13 cellular contexts compared by ENCODE assay signal in the genomic region with DNA sequence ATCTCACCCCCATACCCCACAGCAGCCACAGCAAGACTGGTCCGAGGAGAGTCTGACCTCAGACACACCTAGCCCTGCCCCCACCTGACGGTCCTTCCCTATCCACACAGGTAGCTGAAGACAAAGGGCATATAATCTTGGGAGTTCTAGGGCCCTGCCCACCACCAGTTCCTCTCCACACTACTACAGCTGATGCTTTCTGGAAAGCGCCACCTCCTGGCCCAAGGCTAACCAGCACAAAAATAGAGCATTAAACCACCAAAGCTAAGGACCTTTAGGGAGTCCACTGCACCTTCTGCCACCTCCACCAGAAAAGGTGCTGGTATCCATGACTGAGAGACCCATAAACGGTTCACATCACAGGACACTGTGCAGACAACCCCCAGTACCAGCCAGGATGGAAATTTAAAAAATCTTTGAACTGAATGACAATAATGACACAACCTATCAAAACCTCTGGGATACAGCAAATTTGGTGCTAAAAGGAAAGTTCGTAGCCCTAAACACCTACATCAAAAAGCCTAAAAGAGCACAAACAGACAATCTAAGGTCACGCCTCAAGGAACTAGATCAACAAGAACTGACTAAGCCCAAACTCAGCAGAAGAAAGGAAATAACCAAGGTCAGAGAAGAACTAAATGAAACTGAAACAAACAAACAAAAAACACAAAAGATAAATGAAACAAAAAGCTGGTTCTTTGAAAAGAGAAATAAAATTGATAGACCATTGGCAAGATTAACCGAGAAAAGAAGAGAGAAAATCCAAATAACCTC.
DNase-seq lines count a peak whose midpoint lies in the region; ATAC-seq and TF ChIP-seq lines count a peak whose summit lies in the region.
"Had no signal": no experiment of that assay in that cellular context is flagged by ENCODE, and none has a peak within 500 bp of the region (broad histone marks: within the 10 kb centered on the region; RNA-seq: fewer than 3 reads in every experiment).

No MANE protein-coding gene starts in this region.

- H3K36me3 Mint-ChIP-seq in activated T-cell treated with anti-CD3 and anti-CD28 coated beads, Interleukin-2, amount 50 U/mL, for 24 hours (ENCODE audit: low read depth) = no peaks in the 10 kb centered on the region
- H3K36me3 Mint-ChIP-seq: brain, mesothelial cell of epicardium had no signal

- no peaks in the 10 kb centered on the region for H3K4me1 ChIP-seq in foreskin keratinocyte

- peaks cover 30% of the 10 kb centered on the region for H3K4me1 Mint-ChIP-seq in activated T-cell treated with anti-CD3 and anti-CD28 coated beads, Interleukin-2, amount 50 U/mL, for 24 hours (ENCODE audit: low read depth)
- H3K4me1 Mint-ChIP-seq: brain, mesothelial cell of epicardium had no signal

- H3K27me3 ChIP-seq in foreskin keratinocyte = peaks cover 54% of the 10 kb centered on the region

- H3K27ac ChIP-seq in foreskin keratinocyte = no peak overlapping the region

- no peaks in the 10 kb centered on the region for H3K9me3 Mint-ChIP-seq in activated T-cell treated with anti-CD3 and anti-CD28 coated beads, Interleukin-2, amount 50 U/mL, for 24 hours

- DNase-seq in DMS 273 (lab: John Stamatoyannopoulos, UW; ENCODE audit: unreplicated experiment) (peak; percentile 13), DMS 273 treated with DMSO at 0.1 percent for 48 hours (lab: John Stamatoyannopoulos, UW) (no peak), HT-29 (ENCODE audit: low spot score) (peak; percentile 34), foreskin keratinocyte (no peak), CD1c-positive myeloid dendritic cell (ENCODE audit: extremely low spot score) (no peak)
- DNase-seq in activated T-cell treated with anti-CD3 and anti-CD28 coated beads, Interleukin-2, amount 50 U/mL, for 24 hours = no peak
- DNase-seq: 8988T, NCI-H748 treated with DMSO at 0.1 percent for 48 hours had no signal

- peak overlapping the region; percentile 11 for H3K27ac Mint-ChIP-seq in activated T-cell treated with anti-CD3 and anti-CD28 coated beads, Interleukin-2, amount 50 U/mL, for 24 hours
- H3K27ac Mint-ChIP-seq: brain, mesothelial cell of epicardium had no signal

- H3K4me3 Mint-ChIP-seq in activated T-cell treated with anti-CD3 and anti-CD28 coated beads, Interleukin-2, amount 50 U/mL, for 24 hours = no peak overlapping the region
- H3K4me3 Mint-ChIP-seq: brain, mesothelial cell of epicardium had no signal

- ATAC-seq in foreskin keratinocyte (no peak), HG03175 (IDR thresholded peaks at IDR 0.05; ENCODE audit: unreplicated experiment) (no peak), GM21528 (IDR thresholded peaks at IDR 0.05; ENCODE audit: low FRiP score, unreplicated experiment) (no peak)
- ATAC-seq: sciatic nerve had no signal

- peaks cover 11% of the 10 kb centered on the region for H3K27me3 Mint-ChIP-seq in activated T-cell treated with anti-CD3 and anti-CD28 coated beads, Interleukin-2, amount 50 U/mL, for 24 hours

- peak; percentile 39 for TF ChIP-seq CTCF in foreskin keratinocyte (conservative IDR thresholded peaks at IDR 0.05)

Comparison
In these comparisons a context has a peak if more than half of its experiments do, and no peak if none do; other contexts are left out.
1. DNase-seq: peak in DMS 273 (single experiment) and HT-29 (single experiment); none in DMS 273 treated with DMSO at 0.1 percent for 48 hours (single experiment), activated T-cell treated with anti-CD3 and anti-CD28 coated beads, Interleukin-2, amount 50 U/mL, for 24 hours (single experiment), foreskin keratinocyte (0 of 2) and CD1c-positive myeloid dendritic cell (single experiment).